ENCODE assay signal across 1 cellular context in genomic region chr16:88681084-88681680, GRCh38.
TF ChIP-seq lines count a peak whose summit lies in the region.

No MANE protein-coding gene starts in this region.

TF ChIP-seq in GM12878, 131 proteins besides CTCF, POLR2A, EP300 and RAD21:
- TF ChIP-seq IRF3 (IDR thresholded peaks at IDR 0.05) (0 out of 2 replicates have a peak, but pooled peaks have one; percentile 23), MXI1 (IDR thresholded peaks at IDR 0.05; ENCODE audit: low read depth, low read length) (peak; percentile 61; the same call in 1 of the 2 replicates), TCF3 (IDR thresholded peaks at IDR 0.05; ENCODE audit: borderline replicate concordance, insufficient read depth, low read depth, low read length) (0 out of 2 replicates have a peak, but pooled peaks have one; percentile 63), BCL3 (IDR thresholded peaks at IDR 0.05; ENCODE audit: borderline replicate concordance, insufficient read depth, low read depth, low read length, poor library complexity, severe bottlenecking) (no peak), IKZF1 (conservative IDR thresholded peaks at IDR 0.05) (no peak), RCOR1 (conservative IDR thresholded peaks at IDR 0.05; ENCODE audit: low read depth, low read length) (0 out of 2 replicates have a peak, but pooled peaks have one; percentile 47), HDGF (IDR thresholded peaks at IDR 0.05) (peak; percentile 65; the same call in 1 of the 2 replicates), BHLHE40 (IDR thresholded peaks at IDR 0.05; ENCODE audit: borderline replicate concordance in 1 of 2, low read depth in 2 of 2, low read length in 1 of 2) (peak in 1 of 2 experiments; percentile 47; a peak in 1 of 4 replicates), MYC (IDR thresholded peaks at IDR 0.05; ENCODE audit: insufficient read depth, insufficient read length, insufficient replicate concordance, low read length, severe bottlenecking) (no peak), SMC3 (IDR thresholded peaks at IDR 0.05; ENCODE audit: borderline replicate concordance, low read length) (peak; percentile 46; the same call in 1 of the 2 replicates), KLF5 (IDR thresholded peaks at IDR 0.05; ENCODE audit: partially characterized antibody) (peak; percentile 19), SMAD5 (IDR thresholded peaks at IDR 0.05; ENCODE audit: low read depth) (0 out of 2 replicates have a peak, but pooled peaks have one; percentile 20), NKRF (conservative IDR thresholded peaks at IDR 0.05) (no peak), ZNF24 (IDR thresholded peaks at IDR 0.05) (0 out of 2 replicates have a peak, but pooled peaks have one; percentile 10), GABPA (IDR thresholded peaks at IDR 0.05; ENCODE audit: low read depth) (no peak), BACH1 (IDR thresholded peaks at IDR 0.05; ENCODE audit: borderline replicate concordance) (no peak), CBFB (IDR thresholded peaks at IDR 0.05; ENCODE audit: low read depth) (0 out of 2 replicates have a peak, but pooled peaks have one; percentile 39), HDAC2 (IDR thresholded peaks at IDR 0.05) (no peak), SMARCA5 (IDR thresholded peaks at IDR 0.05) (peak; percentile 81; the same call in 1 of the 2 replicates), CHD1 (IDR thresholded peaks at IDR 0.05; ENCODE audit: low read depth, low read length) (no peak), MEF2B (IDR thresholded peaks at IDR 0.05; ENCODE audit: partially characterized antibody, poor library complexity, severe bottlenecking) (no peak), CHD4 (IDR thresholded peaks at IDR 0.05) (peak; percentile 2; the same call in 1 of the 2 replicates), POU2F2 (IDR thresholded peaks at IDR 0.05; ENCODE audit: borderline replicate concordance, low read depth, low read length) (0 out of 3 replicates have a peak, but pooled peaks have one; percentile 11)
